ENCODE assay signal across 9 cellular contexts in genomic region chr18:2572144-2572682, GRCh38. TPM values are rescaled to one million over a fixed set of nuclear protein-coding genes. Genes with fewer than 3 reads are reported as not detected.
DNase-seq lines count a peak whose midpoint lies in the region; ATAC-seq and TF ChIP-seq lines count a peak whose summit lies in the region.
"Had no signal": no experiment of that assay in that cellular context is flagged by ENCODE, and none has a peak within 500 bp of the region (broad histone marks: within the 10 kb centered on the region; RNA-seq: fewer than 3 reads in every experiment).

No MANE protein-coding gene starts in this region.

- no peaks in the 10 kb centered on the region for H3K36me3 Mint-ChIP-seq in type B pancreatic cell

- H3K4me3 ChIP-seq in AG04450 (ENCODE audit: low read depth, low read length): peak overlapping the region; percentile 89
- peak overlapping the region; percentile 89 for H3K4me3 ChIP-seq in OCI-LY3 (ENCODE audit: low read length)
- H3K4me3 ChIP-seq in fibroblast of mammary gland (ENCODE audit: control insufficient read depth, low read depth, low read length): peak overlapping the region; percentile 98
- peak overlapping the region in 2 of 10 donors; percentile 69 to 78 for H3K4me3 ChIP-seq in heart right ventricle

- intact Hi-C loops in heart right ventricle (cut with DNase I): loop anchor here in 6 of 10 donors (5.0 to 10.0 kb wide), 4 partner anchors 65 to 85 kb away; partner anchors contain the start of gene SMCHD1 (in 4 of the 6)

- 2 to 6% methylated on average over 4 of the region's 4 CpGs for WGBS in heart right ventricle, 2 donors

- no peaks in the 10 kb centered on the region for H3K27me3 Mint-ChIP-seq in type B pancreatic cell

- H2AFZ ChIP-seq in OCI-LY3 (ENCODE audit: low read depth, low read length): peak overlapping the region; percentile 88; the same call in 1 of the 2 replicates

- H3K9me3 Mint-ChIP-seq in type B pancreatic cell: no peaks in the 10 kb centered on the region

- CTCF ChIA-PET in AG04450 (lab: Charles Lee): no interaction called here

- peaks cover 23% of the 10 kb centered on the region for H3K4me1 ChIP-seq in OCI-LY3 (ENCODE audit: low read length)
- H3K4me1 ChIP-seq in heart right ventricle: peaks cover 0 to 46% (median 18%) of the 10 kb centered on the region in 9 donors

- H4K20me1 ChIP-seq in OCI-LY3 (ENCODE audit: insufficient read depth, low read length): no peaks in the 10 kb centered on the region

- TF ChIP-seq CTCF in AG04450 (IDR thresholded peaks at IDR 0.05; ENCODE audit: low read depth, low read length) (no peak), OCI-LY3 (IDR thresholded peaks at IDR 0.05; ENCODE audit: low read depth, low read length) (no peak), fibroblast of mammary gland (conservative IDR thresholded peaks at IDR 0.05; ENCODE audit: control insufficient read depth, insufficient read depth, low read depth, low read length) (no peak), type B pancreatic cell (conservative IDR thresholded peaks at IDR 0.05) (no peak), heart right ventricle (IDR thresholded peaks at IDR 0.05) (no peak)

- H3K27me3 ChIP-seq in AG04450 (ENCODE audit: control insufficient read depth, insufficient read depth, low read length) (no peaks in the 10 kb centered on the region), OCI-LY3 (ENCODE audit: low read depth, low read length) (no peaks in the 10 kb centered on the region), heart right ventricle (no peaks in the 10 kb centered on the region)

- H3K4me1 Mint-ChIP-seq in type B pancreatic cell (ENCODE audit: unreplicated experiment): peaks cover 33% of the 10 kb centered on the region

- H3K79me2 ChIP-seq in OCI-LY3 (ENCODE audit: low read length): peaks cover 63% of the 10 kb centered on the region

- H3K36me3 ChIP-seq in OCI-LY3 (replicated peaks; ENCODE audit: low read depth, low read length) (peaks cover 30% of the 10 kb centered on the region), heart right ventricle (peaks cover 0 to 8% (median 0%) of the 10 kb centered on the region in 9 donors)

- H3K27ac ChIP-seq in AG04450 (ENCODE audit: low read depth, low read length) (no peak overlapping the region), OCI-LY3 (ENCODE audit: low read length) (peak overlapping the region; percentile 74), heart right ventricle (peak overlapping the region in 1 of 10 donors; percentile 99)

- H3K4me3 Mint-ChIP-seq in type B pancreatic cell: peak overlapping the region; percentile 97

- ATAC-seq in GM19395 (IDR thresholded peaks at IDR 0.05; ENCODE audit: unreplicated experiment) (peak; percentile 28), heart right ventricle (no peak)

- peak overlapping the region; percentile 93 for H3K4me2 ChIP-seq in OCI-LY3 (ENCODE audit: low read length)

- no peak for DNase-seq in AG04450 (ENCODE audit: low read depth, low spot score)
- DNase-seq in fibroblast of mammary gland (ENCODE audit: low read depth): peak; percentile 6
- no peak for DNase-seq in type B pancreatic cell (ENCODE audit: extremely low spot score, unreplicated experiment)
- no peak for DNase-seq in heart right ventricle
- DNase-seq in mucosa of gallbladder (ENCODE audit: low spot score): no peak
- no peak for DNase-seq in HK-2 (ENCODE audit: unreplicated experiment)

- H3K9me3 ChIP-seq in AG04450 (ENCODE audit: control insufficient read depth, insufficient read depth, low read length) (no peaks in the 10 kb centered on the region), OCI-LY3 (ENCODE audit: insufficient read depth, low read length) (no peaks in the 10 kb centered on the region), heart right ventricle (no peaks in the 10 kb centered on the region)

- H3K27ac Mint-ChIP-seq in type B pancreatic cell: peak overlapping the region; percentile 98

- peak overlapping the region; percentile 85 for H3K9ac ChIP-seq in OCI-LY3 (ENCODE audit: low read length)
- H3K9ac ChIP-seq: parathyroid adenoma had no signal

- POLR2A ChIA-PET in AG04450 (lab: Yijun Ruan, JAX): interaction anchor here (1.8 kb wide), 1 partner anchor 86 kb away, joined by 4 read pairs; no protein-coding TSS in a partner anchor

RNA-seq across cellular contexts. Expression of gene NDC80, which starts 0.9 kb away (rescaled TPM):
- polyA plus RNA-seq in AG04450 (2011; rRNA removed) (6.4 and 10.2 TPM in 2 replicates), heart right ventricle (under 1 TPM; 0.33 to 0.88 TPM)
- 3.9 and 9.1 TPM in 2 replicates for polyA minus RNA-seq in AG04450 (2011; rRNA and poly(A)+ RNA removed)
- total RNA-seq in type B pancreatic cell (ENCODE audit: low replicate concordance) (9.1 and 34.3 TPM in 2 replicates), heart right ventricle (1 to 10 TPM in 1 of 10 donors, under 1 TPM in 7, not detected in 2; 0.17 to 2.7 (median 0.34) TPM), mucosa of gallbladder (1.4 TPM)

RNA-seq across cellular contexts. Expression of gene METTL4, which starts 0.9 kb away (rescaled TPM):
- 8.3 and 12.7 TPM in 2 replicates for polyA plus RNA-seq in AG04450 (2011; rRNA removed)
- 6.6 and 9.5 TPM in 2 replicates for polyA minus RNA-seq in AG04450 (2011; rRNA and poly(A)+ RNA removed)
- total RNA-seq in type B pancreatic cell (ENCODE audit: low replicate concordance): 8.4 and 9.8 TPM in 2 replicates
- total RNA-seq in heart right ventricle: 1 to 10 TPM; 3.9 to 9.9 (median 5.4) TPM
- polyA plus RNA-seq in heart right ventricle: 1 to 10 TPM; 4.2 to 6.0 TPM
- total RNA-seq in mucosa of gallbladder: 8.9 TPM
